Comparison of ENCODE assay signal across 8 cellular contexts in the genomic region with DNA sequence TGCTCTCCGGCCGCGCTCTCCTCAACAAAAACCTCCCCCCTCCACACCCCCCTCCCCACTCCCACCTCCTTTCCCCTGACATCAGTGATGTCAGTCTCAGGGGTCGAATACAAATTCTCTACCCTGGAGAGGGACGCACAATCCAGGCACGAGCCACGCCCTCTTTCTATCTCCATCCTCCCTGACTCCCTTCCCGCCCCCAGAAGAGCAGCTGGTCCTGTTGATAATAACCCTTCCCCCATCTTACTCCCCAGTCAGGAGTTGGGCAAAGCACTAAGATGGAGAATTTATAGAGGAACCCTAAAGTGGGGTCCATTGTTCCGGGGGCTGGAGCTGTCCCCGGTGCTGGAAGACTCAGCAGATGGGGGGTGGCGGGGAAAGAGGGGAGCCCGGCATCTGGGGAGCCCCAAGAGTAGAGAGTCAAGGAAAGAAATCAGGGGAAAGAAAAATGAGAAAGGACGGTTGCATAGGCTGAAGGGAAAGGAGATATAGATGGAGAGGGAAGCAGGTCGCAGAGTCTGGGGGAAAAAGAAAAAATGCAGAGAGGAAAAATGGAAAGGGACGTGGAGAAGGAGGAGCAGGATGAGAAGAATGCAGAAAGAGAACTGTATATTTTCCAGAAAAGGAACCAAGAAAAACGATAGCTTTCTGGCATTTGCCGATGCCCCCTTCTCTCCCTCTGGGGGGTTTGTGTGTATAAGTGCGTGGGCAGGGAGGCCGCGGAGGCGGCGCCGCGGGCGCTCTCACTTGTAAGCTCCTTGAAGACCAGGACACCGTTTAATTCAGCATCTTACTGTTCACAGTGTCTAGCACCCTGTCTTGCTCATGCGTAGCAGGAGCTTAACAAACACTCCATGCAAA. TPM values are rescaled to one million over a fixed set of nuclear protein-coding genes. Genes with fewer than 3 reads are reported as not detected.
DNase-seq lines count a peak whose midpoint lies in the region; ATAC-seq and TF ChIP-seq lines count a peak whose summit lies in the region.

A gene (minus strand): TSS at position 33 of the 861 bp plus-strand sequence. CDS start 783 bp downstream, outside the sequence.

- intact Hi-C loops in upper lobe of right lung (cut with DNase I): no loop called here

- H3K36me3 ChIP-seq in liver (ENCODE audit: control insufficient read depth in 4 of 4, insufficient read depth in 3 of 4, low read depth in 1 of 4, low read length in 3 of 4) (no peaks in the 10 kb centered on the region), upper lobe of right lung (no peaks in the 10 kb centered on the region)

- ATAC-seq in activated T-helper 17 cell treated with anti-CD3 and anti-CD28 coated beads, Interleukin-2, amount 50 U/mL, for 72 hours (replicated peaks): no peak
- no peak for ATAC-seq in GM19455 (IDR thresholded peaks at IDR 0.05; ENCODE audit: unreplicated experiment)
- ATAC-seq in upper lobe of right lung: no peak

- 14% methylated on average over 27 of the region's 27 CpGs for WGBS in liver

- DNase-seq in Daoy (ENCODE audit: low read depth) (peak; percentile 41), NCI-H187 treated with DMSO at 0.1 percent for 48 hours (lab: John Stamatoyannopoulos, UW) (peak; percentile 100), upper lobe of right lung (no peak), GDM1 (lab: John Stamatoyannopoulos, UW) (no peak)
- DNase-seq in activated CD8-positive, alpha-beta memory T cell treated with anti-CD3 and anti-CD28 coated beads, Interleukin-2, amount 50 U/mL, for 4 hours: no peak

- H3K9ac ChIP-seq in liver (ENCODE audit: low read depth in 1 of 2, low read length in 2 of 2): no peak within 1 kb of the TSS

- H3K4me3 Mint-ChIP-seq in activated T-helper 17 cell treated with anti-CD3 and anti-CD28 coated beads, Interleukin-2, amount 50 U/mL, for 72 hours: peak within 1 kb of the TSS; percentile 19

- H3K4me3 ChIP-seq in liver (ENCODE audit: low read depth in 1 of 3, low read length in 3 of 3) (no peak within 1 kb of the TSS), upper lobe of right lung (no peak within 1 kb of the TSS)

- peaks cover 7% of the 10 kb centered on the region for H3K4me1 Mint-ChIP-seq in activated T-helper 17 cell treated with anti-CD3 and anti-CD28 coated beads, Interleukin-2, amount 50 U/mL, for 72 hours

- TF ChIP-seq CTCF in liver (IDR thresholded peaks at IDR 0.05; ENCODE audit: low read depth, low read length, missing input control) (no peak), upper lobe of right lung (IDR thresholded peaks at IDR 0.05) (no peak)

- H3K4me1 ChIP-seq in liver (ENCODE audit: control insufficient read depth in 4 of 4, insufficient read depth in 4 of 4, low read length in 3 of 4) (peaks cover 4 to 23% (median 15%) of the 10 kb centered on the region in 4 donors), upper lobe of right lung (peaks cover 28% of the 10 kb centered on the region)

- H3K36me3 Mint-ChIP-seq in activated T-helper 17 cell treated with anti-CD3 and anti-CD28 coated beads, Interleukin-2, amount 50 U/mL, for 72 hours (ENCODE audit: low read depth): no peaks in the 10 kb centered on the region

- peaks cover 0 to 4% (median 0%) of the 10 kb centered on the region in 4 donors for H3K27me3 ChIP-seq in liver (ENCODE audit: control insufficient read depth in 4 of 4, insufficient read depth in 4 of 4, low read length in 3 of 4)
- peaks cover 21% of the 10 kb centered on the region for H3K27me3 ChIP-seq in upper lobe of right lung

- no peaks in the 10 kb centered on the region for H3K9me3 ChIP-seq in liver (ENCODE audit: control insufficient read depth in 4 of 4, low read length in 3 of 4)
- H3K9me3 ChIP-seq in upper lobe of right lung: no peaks in the 10 kb centered on the region

- no peaks in the 10 kb centered on the region for H3K9me3 Mint-ChIP-seq in activated T-helper 17 cell treated with anti-CD3 and anti-CD28 coated beads, Interleukin-2, amount 50 U/mL, for 72 hours

- H3K27ac Mint-ChIP-seq in activated T-helper 17 cell treated with anti-CD3 and anti-CD28 coated beads, Interleukin-2, amount 50 U/mL, for 72 hours: no peak within 1 kb of the TSS

- no peak for TF ChIP-seq RAD21 in liver (IDR thresholded peaks at IDR 0.05)

- H3K27ac ChIP-seq in liver (ENCODE audit: low read depth in 1 of 2, low read length in 2 of 2) (no peak within 1 kb of the TSS), upper lobe of right lung (no peak within 1 kb of the TSS)

- H3K27me3 Mint-ChIP-seq in activated T-helper 17 cell treated with anti-CD3 and anti-CD28 coated beads, Interleukin-2, amount 50 U/mL, for 72 hours: peaks cover 51% of the 10 kb centered on the region

TF ChIP-seq in liver, 16 proteins besides CTCF, POLR2A, EP300 and RAD21:
- TF ChIP-seq FOXA2 (IDR thresholded peaks at IDR 0.05) (no peak), RXRA (IDR thresholded peaks at IDR 0.05) (no peak), HNF4A (conservative IDR thresholded peaks at IDR 0.05) (no peak)
- TF ChIP-seq, protein P1, sequence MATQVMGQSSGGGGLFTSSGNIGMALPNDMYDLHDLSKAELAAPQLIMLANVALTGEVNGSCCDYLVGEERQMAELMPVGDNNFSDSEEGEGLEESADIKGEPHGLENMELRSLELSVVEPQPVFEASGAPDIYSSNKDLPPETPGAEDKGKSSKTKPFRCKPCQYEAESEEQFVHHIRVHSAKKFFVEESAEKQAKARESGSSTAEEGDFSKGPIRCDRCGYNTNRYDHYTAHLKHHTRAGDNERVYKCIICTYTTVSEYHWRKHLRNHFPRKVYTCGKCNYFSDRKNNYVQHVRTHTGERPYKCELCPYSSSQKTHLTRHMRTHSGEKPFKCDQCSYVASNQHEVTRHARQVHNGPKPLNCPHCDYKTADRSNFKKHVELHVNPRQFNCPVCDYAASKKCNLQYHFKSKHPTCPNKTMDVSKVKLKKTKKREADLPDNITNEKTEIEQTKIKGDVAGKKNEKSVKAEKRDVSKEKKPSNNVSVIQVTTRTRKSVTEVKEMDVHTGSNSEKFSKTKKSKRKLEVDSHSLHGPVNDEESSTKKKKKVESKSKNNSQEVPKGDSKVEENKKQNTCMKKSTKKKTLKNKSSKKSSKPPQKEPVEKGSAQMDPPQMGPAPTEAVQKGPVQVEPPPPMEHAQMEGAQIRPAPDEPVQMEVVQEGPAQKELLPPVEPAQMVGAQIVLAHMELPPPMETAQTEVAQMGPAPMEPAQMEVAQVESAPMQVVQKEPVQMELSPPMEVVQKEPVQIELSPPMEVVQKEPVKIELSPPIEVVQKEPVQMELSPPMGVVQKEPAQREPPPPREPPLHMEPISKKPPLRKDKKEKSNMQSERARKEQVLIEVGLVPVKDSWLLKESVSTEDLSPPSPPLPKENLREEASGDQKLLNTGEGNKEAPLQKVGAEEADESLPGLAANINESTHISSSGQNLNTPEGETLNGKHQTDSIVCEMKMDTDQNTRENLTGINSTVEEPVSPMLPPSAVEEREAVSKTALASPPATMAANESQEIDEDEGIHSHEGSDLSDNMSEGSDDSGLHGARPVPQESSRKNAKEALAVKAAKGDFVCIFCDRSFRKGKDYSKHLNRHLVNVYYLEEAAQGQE (IDR thresholded peaks at IDR 0.05): peak; percentile 96

RNA-seq across cellular contexts. Expression of the gene that starts here (rescaled TPM):
- total RNA-seq in Daoy (2014; rRNA removed; shearing (Covaris generic)): 0.11 TPM in 1 of 2 replicates, not detected in the other
- total RNA-seq in activated T-helper 17 cell treated with anti-CD3 and anti-CD28 coated beads, Interleukin-2, amount 50 U/mL, for 72 hours: not detected
- total RNA-seq in liver (under 1 TPM in 1 of 2 donors, not detected in 1; 0.28 TPM), upper lobe of right lung (not detected)
- polyA plus RNA-seq in liver: not detected

Comparison
In these comparisons a context has a peak if more than half of its experiments do, and no peak if none do; other contexts are left out.
1. Peak in DNase-seq in Daoy; RNA of the gene not detected or under 1 TPM.